In genomic region chr18:59853380-59853779, GRCh38 we compare ENCODE assay signal across 27 cellular contexts. TPM values are rescaled to one million over a fixed set of nuclear protein-coding genes. Genes with fewer than 3 reads are reported as not detected.
"Had no signal": no experiment of that assay in that cellular context is flagged by ENCODE, and none has a peak within 500 bp of the region (broad histone marks: within the 10 kb centered on the region; RNA-seq: fewer than 3 reads in every experiment).

No MANE protein-coding gene starts in this region.

- ATAC-seq: activated CD8-positive, alpha-beta T cell treated with anti-CD3 and anti-CD28 coated beads, Interleukin-2, amount 10 ng/mL, durations not matched to agents 7 days and 5 days had no signal

- H3K27ac ChIP-seq: adrenal gland, Peyer's patch, RWPE1, SJCRH30 had no signal

- H3K27me3 Mint-ChIP-seq: activated naive CD8-positive, alpha-beta T cell treated with anti-CD3 and anti-CD28 coated beads, Interleukin-2, amount 10 ng/mL, durations not matched to agents 7 days and 5 days had no signal

- H3K36me3 Mint-ChIP-seq: activated naive CD8-positive, alpha-beta T cell treated with anti-CD3 and anti-CD28 coated beads, Interleukin-2, amount 10 ng/mL, durations not matched to agents 7 days and 5 days had no signal

- H3K27me3 ChIP-seq: Peyer's patch, SJCRH30 had no signal

- H3K4me1 ChIP-seq: adrenal gland, Peyer's patch, SJCRH30 had no signal

- H3K4me3 ChIP-seq: adrenal gland, Peyer's patch, SJCRH30 had no signal

- H3K9me3 Mint-ChIP-seq: activated naive CD8-positive, alpha-beta T cell treated with anti-CD3 and anti-CD28 coated beads, Interleukin-2, amount 10 ng/mL, durations not matched to agents 7 days and 5 days had no signal

- H3K36me3 ChIP-seq: adrenal gland, Peyer's patch, SJCRH30 had no signal

- H3K9me2 ChIP-seq: SK-N-SH had no signal

- H3K27ac Mint-ChIP-seq: activated CD8-positive, alpha-beta T cell treated with anti-CD3 and anti-CD28 coated beads, Interleukin-2, amount 10 ng/mL, durations not matched to agents 7 days and 5 days; activated naive CD8-positive, alpha-beta T cell treated with anti-CD3 and anti-CD28 coated beads, Interleukin-2, amount 10 ng/mL, durations not matched to agents 7 days and 5 days had no signal

- H3K4me3 Mint-ChIP-seq: activated CD8-positive, alpha-beta T cell treated with anti-CD3 and anti-CD28 coated beads, Interleukin-2, amount 10 ng/mL, durations not matched to agents 7 days and 5 days; activated naive CD8-positive, alpha-beta T cell treated with anti-CD3 and anti-CD28 coated beads, Interleukin-2, amount 10 ng/mL, durations not matched to agents 7 days and 5 days had no signal

- DNase-seq: activated CD4-positive, alpha-beta T cell treated with anti-CD3 and anti-CD28 coated beads for 48 hours; activated CD4-positive, alpha-beta T cell treated with anti-CD3 and anti-CD28 coated beads, Interleukin-2, amount 50 U/mL, for 4 hours; activated CD4-positive, CD25-positive, alpha-beta regulatory T cell treated with anti-CD3 and anti-CD28 coated beads, Interleukin-2, amount 50 U/mL, for 72 hours; activated CD8-positive, alpha-beta memory T cell treated with anti-CD3 and anti-CD28 coated beads, Interleukin-2, amount 50 U/mL, for 48 hours; activated CD8-positive, alpha-beta T cell treated with anti-CD3 and anti-CD28 coated beads, Interleukin-2, amount 10 ng/mL, durations not matched to agents 7 days and 5 days; activated naive CD4-positive, alpha-beta T cell treated with anti-CD3 and anti-CD28 coated beads, Interleukin-2, amount 50 U/mL, for 16 hours; activated naive CD8-positive, alpha-beta T cell treated with anti-CD3 and anti-CD28 coated beads, Interleukin-2, amount 10 ng/mL, durations not matched to agents 7 days and 5 days; activated T-cell treated with anti-CD3 and anti-CD28 coated beads, Interleukin-2, amount 50 U/mL, for 1 hour; adrenal gland; anterior cingulate cortex; caudate nucleus; KG1; NCI-H1092; NCI-H1417; NCI-H187; NCI-H2081; NCI-H2171; NCI-H2227 treated with DMSO at 0.1 percent for 48 hours; NCI-H446 treated with DMSO at 0.1 percent for 48 hours; NCI-H526 treated with DMSO at 0.1 percent for 48 hours; NCI-H82; Peyer's patch; Right ventricle myocardium superior; SJCRH30; SK-N-SH; T-helper 1 cell had no signal

- H3K9ac ChIP-seq: SK-N-SH had no signal

- H3K9me3 ChIP-seq: adrenal gland, Peyer's patch, SJCRH30, SK-N-SH had no signal

- H3K4me2 ChIP-seq: SK-N-SH had no signal

RNA-seq across cellular contexts. Expression of gene PMAIP1, which starts 46.4 kb away (rescaled TPM):
- total RNA-seq: Right ventricle myocardium superior had no signal
